Comparison of ENCODE assay signal across 8 cellular contexts in the genomic region with DNA sequence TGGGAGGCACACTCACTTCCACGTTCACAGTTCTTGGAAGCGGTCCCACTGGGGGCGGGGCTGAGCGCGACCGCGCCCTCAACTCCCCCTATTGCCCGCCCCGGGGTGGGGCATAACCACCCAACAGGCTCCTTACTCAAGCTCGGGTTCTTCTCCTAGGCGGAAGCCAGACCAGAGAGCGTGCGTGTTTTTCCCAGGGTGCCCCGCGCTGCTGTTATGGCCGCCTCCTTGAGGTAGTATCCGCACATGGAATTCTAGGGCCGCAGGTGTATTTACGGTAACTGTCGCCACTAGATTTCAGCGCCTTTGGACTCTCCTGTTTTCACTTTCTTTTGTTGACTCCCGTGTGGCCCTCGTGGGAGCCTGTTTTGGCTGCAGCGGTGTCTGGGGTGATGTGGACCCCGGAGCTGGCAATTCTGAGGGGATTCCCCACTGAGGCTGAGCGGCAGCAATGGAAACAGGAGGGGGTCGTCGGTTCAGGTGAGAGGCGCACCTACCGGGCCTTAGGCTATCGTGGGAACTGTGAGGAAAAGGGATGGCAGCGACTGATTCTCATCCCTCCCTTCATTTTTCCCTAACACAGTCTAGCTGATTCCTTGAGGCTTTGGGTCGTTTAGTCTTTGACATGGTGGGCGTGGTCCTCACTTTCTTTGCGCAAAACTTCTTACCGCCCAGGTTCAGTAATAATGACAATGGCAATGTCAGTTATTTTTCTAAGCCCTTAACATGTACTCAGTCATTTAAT.
DNase-seq lines count a peak whose midpoint lies in the region; ATAC-seq, FAIRE-seq and TF ChIP-seq lines count a peak whose summit lies in the region.

Gene TTC27, plus strand, starts transcription at position 150 of the 745 bp plus-strand sequence. Its CDS starts 243 bp downstream, at position 393.

- no peaks in the 10 kb centered on the region for H3K4me1 ChIP-seq in iPS DF 6.9 (ENCODE audit: control insufficient read depth, insufficient read depth, low read length)

- no CpG with 5 or more reads among the region's 36 CpGs for WGBS in iPS DF 6.9 (ENCODE audit: insufficient coverage, insufficient read length)

- H3K36me3 ChIP-seq in brain microvascular endothelial cell (replicated peaks), result no peaks in the 10 kb centered on the region
- no peaks in the 10 kb centered on the region for H3K36me3 ChIP-seq in iPS DF 6.9 (ENCODE audit: control insufficient read depth, insufficient read depth, low read length)

- H3K9me3 ChIP-seq in iPS DF 6.9 (ENCODE audit: control insufficient read depth, insufficient read depth, low read length), result no peaks in the 10 kb centered on the region

- H3K27me3 ChIP-seq in brain microvascular endothelial cell (replicated peaks) (no peaks in the 10 kb centered on the region), iPS DF 6.9 (ENCODE audit: control insufficient read depth, insufficient read depth, low read length) (no peaks in the 10 kb centered on the region)

- TF ChIP-seq CTCF in 22Rv1 (IDR thresholded peaks at IDR 0.05) (no peak), brain microvascular endothelial cell (IDR thresholded peaks at IDR 0.05; ENCODE audit: low read depth, low read length, missing control alignments) (no peak)

- ATAC-seq in GM18520 (IDR thresholded peaks at IDR 0.05; ENCODE audit: unreplicated experiment) (peak; percentile 99), HG03064 (IDR thresholded peaks at IDR 0.05; ENCODE audit: low read depth, unreplicated experiment) (peak; percentile 99)

- DNase-seq in NCI-H2107 treated with DMSO at 0.1 percent for 48 hours (lab: John Stamatoyannopoulos, UW; ENCODE audit: unreplicated experiment) (peak; percentile 91), brain microvascular endothelial cell (peak; percentile 96), iPS DF 6.9 (ENCODE audit: low read depth, low spot score) (peak; percentile 79), skeletal muscle cell (ENCODE audit: low read depth) (peak; percentile 83)

- in situ Hi-C loops in brain microvascular endothelial cell (cut with HindIII; ENCODE audit: low pct_ligation_motif_present, low sequenced_read_pairs), result no loop called here

- peak within 1 kb of the TSS; percentile 99 for H3K4me3 ChIP-seq in brain microvascular endothelial cell (ENCODE audit: low read depth, low read length)
- peak within 1 kb of the TSS; percentile 75 for H3K4me3 ChIP-seq in iPS DF 6.9 (ENCODE audit: low read length)
- peak within 1 kb of the TSS; percentile 72 for H3K4me3 ChIP-seq in skeletal muscle cell (ENCODE audit: low read depth, low read length)

- peak; percentile 90 for FAIRE-seq in TTC549 (lab: Jason Lieb, UNC)

- peak within 1 kb of the TSS; percentile 56 for H3K27ac ChIP-seq in 22Rv1
- H3K27ac ChIP-seq in brain microvascular endothelial cell, result peak within 1 kb of the TSS; percentile 45
- no peak within 1 kb of the TSS for H3K27ac ChIP-seq in iPS DF 6.9 (ENCODE audit: low read length)
